In genomic region chr2:85330839-85331636, GRCh38 we compare ENCODE assay signal across 22 cellular contexts. TPM values are rescaled to one million over a fixed set of nuclear protein-coding genes. Genes with fewer than 3 reads are reported as not detected.
DNase-seq lines count a peak whose midpoint lies in the region; ATAC-seq and TF ChIP-seq lines count a peak whose summit lies in the region.
"Had no signal": no experiment of that assay in that cellular context is flagged by ENCODE, and none has a peak within 500 bp of the region (broad histone marks: within the 10 kb centered on the region; RNA-seq: fewer than 3 reads in every experiment).

No MANE protein-coding gene starts in this region.

- CTCF ChIA-PET in HEK293T (lab: Yijun Ruan, JAX) = no interaction called here

- peaks cover 2% of the 10 kb centered on the region for H3K36me3 Mint-ChIP-seq in neural crest cell (ENCODE audit: low read depth)
- H3K36me3 Mint-ChIP-seq in effector memory CD8-positive, alpha-beta T cell (ENCODE audit: insufficient read depth) = peaks cover 25% of the 10 kb centered on the region

- H3K27me3 Mint-ChIP-seq in neural crest cell (ENCODE audit: low read depth) = no peaks in the 10 kb centered on the region
- H3K27me3 Mint-ChIP-seq in effector memory CD8-positive, alpha-beta T cell = peaks cover 6 to 8% of the 10 kb centered on the region in 2 donors
- H3K27me3 Mint-ChIP-seq: activated naive CD4-positive, alpha-beta T cell treated with anti-CD3 and anti-CD28 coated beads, Interleukin-2, amount 50 U/mL, for 24 hours had no signal

- peak overlapping the region; percentile 61 for H3K4me3 Mint-ChIP-seq in neural crest cell
- H3K4me3 Mint-ChIP-seq in effector memory CD8-positive, alpha-beta T cell = no peak overlapping the region
- H3K4me3 Mint-ChIP-seq: activated naive CD4-positive, alpha-beta T cell treated with anti-CD3 and anti-CD28 coated beads, Interleukin-2, amount 50 U/mL, for 24 hours; T-helper 1 cell treated with Interleukin-12 subunit alpha and Interleukin-12 subunit beta and Interleukin-4 antibody, amounts not matched to agents 30 μg/mL and 1 μg/mL, for 36 hours had no signal

- DNase-seq in activated effector memory CD4-positive, alpha-beta T cell treated with anti-CD3 and anti-CD28 coated beads, Interleukin-2, amount 50 U/mL, for 16 hours = peak; percentile 61
- DNase-seq in activated effector memory CD4-positive, alpha-beta T cell treated with Interleukin-2 at 50 U/mL for 16 hours = no peak
- DNase-seq in HEK293T (ENCODE audit: extremely low spot score) (no peak), RPMI8226 (peak; percentile 51), neural crest cell (ENCODE audit: low read depth, low spot score) (no peak), HuH-7 (ENCODE audit: low spot score) (no peak), NCI-H69 (lab: John Stamatoyannopoulos, UW) (no peak)
- DNase-seq in effector memory CD8-positive, alpha-beta T cell = no peak
- DNase-seq: activated T-cell treated with anti-CD3 and anti-CD28 coated beads for 4 hours; effector CD8-positive, alpha-beta T cell; glutamatergic neuron; left ventricle myocardium superior; NCI-H1105; NCI-H187 treated with DMSO at 0.1 percent for 48 hours; NCI-H2171 treated with DMSO at 0.1 percent for 48 hours; NCI-H524 treated with DMSO at 0.1 percent for 48 hours; nucleus accumbens; psoas muscle; stimulated activated CD4-positive, alpha-beta T cell treated with anti-CD3 and anti-CD28 coated beads, Interleukin-4, amount 100 ng/mL, for 4 hours; stimulated activated naive CD4-positive, alpha-beta T cell had no signal

- POLR2A ChIA-PET in HEK293T (lab: Yijun Ruan, JAX) = interaction anchor here (2.6 kb wide), 1 partner anchor 23 kb away, joined by 10 read pairs; the partner anchor contains the start of genes ELMOD3 and RETSAT

- ATAC-seq in effector memory CD8-positive, alpha-beta T cell (replicated peaks) = no peak
- ATAC-seq: left ventricle myocardium superior, psoas muscle had no signal

- H3K9me3 Mint-ChIP-seq in neural crest cell = peaks cover 2% of the 10 kb centered on the region
- H3K9me3 Mint-ChIP-seq in effector memory CD8-positive, alpha-beta T cell = no peaks in the 10 kb centered on the region
- H3K9me3 Mint-ChIP-seq: activated naive CD4-positive, alpha-beta T cell treated with anti-CD3 and anti-CD28 coated beads, Interleukin-2, amount 50 U/mL, for 24 hours; T-helper 1 cell treated with Interleukin-12 subunit alpha and Interleukin-12 subunit beta and Interleukin-4 antibody, amounts not matched to agents 30 μg/mL and 1 μg/mL, for 36 hours had no signal

- H3K4me1 Mint-ChIP-seq in neural crest cell = peaks cover 26% of the 10 kb centered on the region
- peaks cover 14 to 24% of the 10 kb centered on the region in 2 donors for H3K4me1 Mint-ChIP-seq in effector memory CD8-positive, alpha-beta T cell (ENCODE audit: low read depth in 2 of 2)

- no peak overlapping the region for H3K27ac Mint-ChIP-seq in neural crest cell (ENCODE audit: unreplicated experiment)
- H3K27ac Mint-ChIP-seq in effector memory CD8-positive, alpha-beta T cell = no peak overlapping the region
- H3K27ac Mint-ChIP-seq: activated naive CD4-positive, alpha-beta T cell treated with anti-CD3 and anti-CD28 coated beads, Interleukin-2, amount 50 U/mL, for 24 hours; T-helper 1 cell treated with Interleukin-12 subunit alpha and Interleukin-12 subunit beta and Interleukin-4 antibody, amounts not matched to agents 30 μg/mL and 1 μg/mL, for 36 hours had no signal

- TF ChIP-seq CTCF in neural crest cell (conservative IDR thresholded peaks at IDR 0.05) = no peak

TF ChIP-seq in HEK293T, 16 proteins besides CTCF, POLR2A, EP300 and RAD21:
- TF ChIP-seq ELF4 (IDR thresholded peaks at IDR 0.05) (peak; percentile 63; the same call in 1 of the 2 replicates), SUZ12 (IDR thresholded peaks at IDR 0.05) (no peak)
TF ChIP-seq in HEK293T: peak in this region for 1.

RNA-seq across cellular contexts. Expression of gene TGOLN2, which starts 3.2 kb away (rescaled TPM):
- total RNA-seq in neural crest cell = 52.6 and 54.8 TPM in 2 replicates

RNA-seq across cellular contexts. Expression of gene RETSAT, which starts 23.3 kb away (rescaled TPM):
- total RNA-seq in neural crest cell = 25.2 and 26.0 TPM in 2 replicates

RNA-seq across cellular contexts. Expression of gene ELMOD3, which starts 23.5 kb away (rescaled TPM):
- 25.9 and 26.5 TPM in 2 replicates for total RNA-seq in neural crest cell

Comparison
In these comparisons a context has a peak if more than half of its experiments do, and no peak if none do; other contexts are left out.
1. DNase-seq: peak in activated effector memory CD4-positive, alpha-beta T cell treated with anti-CD3 and anti-CD28 coated beads, Interleukin-2, amount 50 U/mL, for 16 hours (single experiment) and RPMI8226 (single experiment); none in activated effector memory CD4-positive, alpha-beta T cell treated with Interleukin-2 at 50 U/mL for 16 hours (single experiment), HEK293T (single experiment), neural crest cell (single experiment), effector memory CD8-positive, alpha-beta T cell (0 of 3), HuH-7 (single experiment) and NCI-H69 (single experiment).